16 cellular contexts compared by ENCODE assay signal in the genomic region with DNA sequence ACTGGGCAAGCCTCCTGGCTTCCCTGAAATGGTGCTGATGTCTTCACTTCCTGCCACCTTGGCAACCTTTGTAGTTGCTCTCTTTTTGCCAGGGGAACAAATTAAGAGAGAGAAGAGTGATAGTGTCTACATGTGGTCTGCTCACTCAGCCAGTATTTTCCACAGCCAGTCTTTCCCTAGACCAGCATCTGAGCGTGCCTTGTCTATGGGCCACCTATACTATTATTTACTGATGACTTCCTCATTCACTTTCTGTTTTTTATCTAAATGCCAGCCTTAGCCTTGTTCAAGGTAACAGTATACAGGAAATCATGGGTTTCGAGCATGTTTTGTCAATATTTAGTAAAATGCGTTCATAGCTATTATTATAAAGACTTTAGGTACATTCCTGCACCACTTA.
"Had no signal": no experiment of that assay in that cellular context is flagged by ENCODE, and none has a peak within 500 bp of the region (broad histone marks: within the 10 kb centered on the region; RNA-seq: fewer than 3 reads in every experiment).

No MANE protein-coding gene starts in this region.

- H3K27ac Mint-ChIP-seq: nephron; T-helper 2 cell treated with Interferon-gamma antibody and Interleukin-4, amounts not matched to agents 5 μg/mL and 100 μg/mL, for 36 hours; type B pancreatic cell had no signal

- H3K36me3 Mint-ChIP-seq: type B pancreatic cell had no signal

- H3K9me3 Mint-ChIP-seq: effector memory CD8-positive, alpha-beta T cell; nephron; type B pancreatic cell had no signal

- H3K27me3 Mint-ChIP-seq: effector memory CD8-positive, alpha-beta T cell had no signal

- DNase-seq: activated gamma-delta T cell treated with Interleukin-2 at 50 U/mL for 16 hours; aorta; dermis blood vessel endothelial cell; effector memory CD8-positive, alpha-beta T cell; foreskin keratinocyte; glutamatergic neuron; hypothalamus; left ventricle myocardium superior; mesendoderm; occipital lobe; stimulated activated CD4-positive, alpha-beta T cell treated with anti-CD3 and anti-CD28 coated beads, Interleukin-2, amount 100 ng/mL, for 48 hours; stimulated activated naive CD4-positive, alpha-beta T cell treated with Interleukin-2 at 50 U/mL for 16 hours had no signal

- ATAC-seq: activated CD4-positive, CD25-positive, alpha-beta regulatory T cell treated with anti-CD3 and anti-CD28 coated beads, Interleukin-2, amount 50 U/mL, for 24 hours; effector memory CD8-positive, alpha-beta T cell; foreskin keratinocyte; left ventricle myocardium superior had no signal

- H3K4me3 Mint-ChIP-seq: effector memory CD8-positive, alpha-beta T cell; nephron; T-helper 2 cell treated with Interferon-gamma antibody and Interleukin-4, amounts not matched to agents 5 μg/mL and 100 μg/mL, for 36 hours; type B pancreatic cell had no signal
